10 cellular contexts compared by ENCODE assay signal in genomic region chr16:11780988-11781680, GRCh38. TPM values are rescaled to one million over a fixed set of nuclear protein-coding genes. Genes with fewer than 3 reads are reported as not detected.
DNase-seq lines count a peak whose midpoint lies in the region; TF ChIP-seq lines count a peak whose summit lies in the region.
"Had no signal": no experiment of that assay in that cellular context is flagged by ENCODE, and none has a peak within 500 bp of the region (broad histone marks: within the 10 kb centered on the region; RNA-seq: fewer than 3 reads in every experiment).

No MANE protein-coding gene starts in this region.

- H3K9ac ChIP-seq in OCI-LY3 (ENCODE audit: low read length) = peak overlapping the region; percentile 92
- H3K9ac ChIP-seq: KMS-11 had no signal

- peaks cover 33% of the 10 kb centered on the region for H3K36me3 ChIP-seq in OCI-LY3 (replicated peaks; ENCODE audit: low read depth, low read length)
- H3K36me3 ChIP-seq in spleen = peaks cover 0 to 54% (median 34%) of the 10 kb centered on the region in 6 donors
- H3K36me3 ChIP-seq in testis (ENCODE audit: low read depth, missing control alignments) = no peaks in the 10 kb centered on the region

- H3K36me3 Mint-ChIP-seq in activated CD4-positive, alpha-beta T cell treated with anti-CD3 and anti-CD28 coated beads, Interleukin-2, amount 10 ng/mL, durations not matched to agents 24 days and 14 days (ENCODE audit: low read depth) = peaks cover 22% of the 10 kb centered on the region
- no peaks in the 10 kb centered on the region for H3K36me3 Mint-ChIP-seq in endothelial cell (ENCODE audit: low read depth, unreplicated experiment)

- no peak for DNase-seq in activated CD4-positive, alpha-beta T cell treated with anti-CD3 and anti-CD28 coated beads, Interleukin-2, amount 10 ng/mL, durations not matched to agents 24 days and 14 days
- no peak for DNase-seq in activated CD4-positive, alpha-beta T cell treated with anti-CD3 and anti-CD28 coated beads for 4 hours
- DNase-seq in endothelial cell (ENCODE audit: low spot score) = no peak
- DNase-seq in spleen = no peak
- DNase-seq in NCI-H187 (lab: John Stamatoyannopoulos, UW) = no peak
- no peak for DNase-seq in HK-2 (ENCODE audit: unreplicated experiment)
- no peak for DNase-seq in testis

- peak overlapping the region; percentile 100 for H3K27ac ChIP-seq in OCI-LY3 (ENCODE audit: low read length)
- H3K27ac ChIP-seq in spleen = peak overlapping the region; percentile 11 to 99 (median 88)
- H3K27ac ChIP-seq in testis = peak overlapping the region in 1 of 2 donors; percentile 82
- H3K27ac ChIP-seq: KMS-11 had no signal

- 89 to 94% (median 92%) methylated on average over 4 of the region's 4 CpGs for whole genome bisulfite sequencing in spleen, 5 donors
- WGBS in testis, 2 donors = 54 to 85% methylated on average over 4 of the region's 4 CpGs

- peaks cover 41% of the 10 kb centered on the region for H3K4me1 Mint-ChIP-seq in activated CD4-positive, alpha-beta T cell treated with anti-CD3 and anti-CD28 coated beads, Interleukin-2, amount 10 ng/mL, durations not matched to agents 24 days and 14 days
- H3K4me1 Mint-ChIP-seq in endothelial cell (ENCODE audit: unreplicated experiment) = peaks cover 25% of the 10 kb centered on the region

- no peaks in the 10 kb centered on the region for H3K27me3 ChIP-seq in OCI-LY3 (ENCODE audit: low read depth, low read length)
- no peaks in the 10 kb centered on the region for H3K27me3 ChIP-seq in spleen (replicated peaks in 1 of 7)
- H3K27me3 ChIP-seq in testis = no peaks in the 10 kb centered on the region

- no peaks in the 10 kb centered on the region for H3K9me3 Mint-ChIP-seq in activated CD4-positive, alpha-beta T cell treated with anti-CD3 and anti-CD28 coated beads, Interleukin-2, amount 10 ng/mL, durations not matched to agents 24 days and 14 days
- no peaks in the 10 kb centered on the region for H3K9me3 Mint-ChIP-seq in endothelial cell (ENCODE audit: unreplicated experiment)

- H3K9me3 ChIP-seq in OCI-LY3 (ENCODE audit: insufficient read depth, low read length) (no peaks in the 10 kb centered on the region), spleen (no peaks in the 10 kb centered on the region), testis (no peaks in the 10 kb centered on the region)

- no peak for TF ChIP-seq POLR2A in spleen (IDR thresholded peaks at IDR 0.05)
- TF ChIP-seq POLR2A in testis (IDR thresholded peaks at IDR 0.05) = no peak

- peak overlapping the region; percentile 40 for H3K4me3 Mint-ChIP-seq in activated CD4-positive, alpha-beta T cell treated with anti-CD3 and anti-CD28 coated beads, Interleukin-2, amount 10 ng/mL, durations not matched to agents 24 days and 14 days
- no peak overlapping the region for H3K4me3 Mint-ChIP-seq in endothelial cell (ENCODE audit: unreplicated experiment)

- H3K27me3 Mint-ChIP-seq in activated CD4-positive, alpha-beta T cell treated with anti-CD3 and anti-CD28 coated beads, Interleukin-2, amount 10 ng/mL, durations not matched to agents 24 days and 14 days = no peaks in the 10 kb centered on the region
- peaks cover 1% of the 10 kb centered on the region for H3K27me3 Mint-ChIP-seq in endothelial cell (ENCODE audit: unreplicated experiment)

- H3K4me3 ChIP-seq in OCI-LY3 (ENCODE audit: low read length) (peak overlapping the region; percentile 75), spleen (no peak overlapping the region), testis (no peak overlapping the region)
- H3K4me3 ChIP-seq: SK-N-MC had no signal

- H3K27ac Mint-ChIP-seq in activated CD4-positive, alpha-beta T cell treated with anti-CD3 and anti-CD28 coated beads, Interleukin-2, amount 10 ng/mL, durations not matched to agents 24 days and 14 days = peak overlapping the region; percentile 82
- H3K27ac Mint-ChIP-seq in endothelial cell (ENCODE audit: unreplicated experiment) = peak overlapping the region; percentile 94

- no peaks in the 10 kb centered on the region for H4K20me1 ChIP-seq in OCI-LY3 (ENCODE audit: insufficient read depth, low read length)

- no peak overlapping the region for H2AFZ ChIP-seq in OCI-LY3 (ENCODE audit: low read depth, low read length)

- peaks cover 74% of the 10 kb centered on the region for H3K79me2 ChIP-seq in OCI-LY3 (ENCODE audit: low read length)

- H3K4me2 ChIP-seq in OCI-LY3 (ENCODE audit: low read length) = peak overlapping the region; percentile 91
- H3K4me2 ChIP-seq: KMS-11 had no signal

- TF ChIP-seq CTCF in OCI-LY3 (IDR thresholded peaks at IDR 0.05; ENCODE audit: low read depth, low read length) = no peak
- no peak for TF ChIP-seq CTCF in endothelial cell (IDR thresholded peaks at IDR 0.05; ENCODE audit: unreplicated experiment)
- TF ChIP-seq CTCF in spleen (IDR thresholded peaks at IDR 0.05 in 8 of 11, conservative IDR thresholded peaks at IDR 0.05 in 3 of 11) = no peak
- TF ChIP-seq CTCF in testis (IDR thresholded peaks at IDR 0.05) = no peak

- H3K4me1 ChIP-seq in OCI-LY3 (ENCODE audit: low read length) (peaks cover 77% of the 10 kb centered on the region), spleen (peaks cover 37 to 65% (median 54%) of the 10 kb centered on the region in 6 donors), testis (peaks cover 37% of the 10 kb centered on the region)

- intact Hi-C loops in activated CD4-positive, alpha-beta T cell treated with anti-CD3 and anti-CD28 coated beads, Interleukin-2, amount 10 ng/mL, durations not matched to agents 24 days and 14 days (cut with micrococcal nuclease) = loop anchor here (5.0 kb wide), 1 partner anchor 1039 kb away; the partner anchor contains the start of gene NUBP1
- intact Hi-C loops in spleen (cut with DNase I; ENCODE audit: low total_unique reads) = no loop called here
- intact Hi-C loops in testis (cut with DNase I; ENCODE audit: low total_unique reads) = no loop called here

RNA-seq across cellular contexts. Expression of gene ZC3H7A, which starts 15.9 kb away (rescaled TPM):
- total RNA-seq in activated CD4-positive, alpha-beta T cell treated with anti-CD3 and anti-CD28 coated beads, Interleukin-2, amount 10 ng/mL, durations not matched to agents 24 days and 14 days = 58.3 and 64.1 TPM in 2 replicates
- total RNA-seq in endothelial cell (ENCODE audit: unreplicated experiment) (84.7 TPM), spleen (100 to 1,000 TPM in 3 of 7 donors, 10 to 100 TPM in 4; 77.1 to 118 (median 90.3) TPM), testis (10 to 100 TPM; 41.4 to 48.8 TPM)
- polyA plus RNA-seq in spleen (10 to 100 TPM; 28.7 to 41.6 (median 34.1) TPM), testis (ENCODE audit: insufficient read depth, low read depth, low replicate concordance) (24.6 TPM)

RNA-seq across cellular contexts. Expression of gene TXNDC11, which starts 38.5 kb away (rescaled TPM):
- total RNA-seq in activated CD4-positive, alpha-beta T cell treated with anti-CD3 and anti-CD28 coated beads, Interleukin-2, amount 10 ng/mL, durations not matched to agents 24 days and 14 days = 41.7 and 43.6 TPM in 2 replicates
- 19.6 TPM for total RNA-seq in endothelial cell (ENCODE audit: unreplicated experiment)
- 100 to 1,000 TPM in 1 of 7 donors, 10 to 100 TPM in 6; 42.7 to 104 (median 64.0) TPM for total RNA-seq in spleen
- polyA plus RNA-seq in spleen = 10 to 100 TPM; 28.3 to 43.4 (median 36.6) TPM
- 10 to 100 TPM; 42.3 to 45.3 TPM for total RNA-seq in testis
- 34.4 TPM for polyA plus RNA-seq in testis (ENCODE audit: insufficient read depth, low read depth, low replicate concordance)
